Comparison of ENCODE assay signal across 10 cellular contexts in the genomic region with DNA sequence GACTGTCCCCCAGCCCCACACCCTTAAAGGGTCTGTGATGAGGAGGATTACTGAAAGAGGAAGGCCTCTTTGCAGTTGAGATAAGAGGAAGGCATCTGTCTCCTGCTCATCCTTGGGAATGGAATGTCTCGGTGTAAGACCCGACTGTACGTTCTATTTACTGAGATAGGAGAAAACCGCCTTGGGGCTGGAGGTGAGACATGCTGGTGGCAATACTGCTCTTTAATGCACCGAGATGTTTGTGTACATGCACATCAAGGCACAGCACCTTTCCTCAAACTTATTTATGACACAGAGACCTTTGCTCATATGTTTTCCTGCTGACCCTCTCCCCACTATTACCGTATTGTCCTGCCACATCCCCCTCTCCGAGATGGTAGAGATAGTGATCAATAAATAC. TPM values are rescaled to one million over a fixed set of nuclear protein-coding genes. Genes with fewer than 3 reads are reported as not detected.
"Had no signal": no experiment of that assay in that cellular context is flagged by ENCODE, and none has a peak within 500 bp of the region (broad histone marks: within the 10 kb centered on the region; RNA-seq: fewer than 3 reads in every experiment).

No MANE protein-coding gene starts in this region.

RNA-seq across cellular contexts. Expression of gene CFAP126, which starts 45.4 kb away (rescaled TPM):
- total RNA-seq: OCI-LY7, PC-3, Peyer's patch, Right ventricle myocardium inferior, Right ventricle myocardium superior, RPMI7951, SJCRH30, SJSA1, SK-MEL-5 had no signal
- polyA plus RNA-seq: SK-N-SH had no signal
